In genomic region chr19:2807379-2808128, GRCh38 we compare ENCODE assay signal across 2 cellular contexts.
TF ChIP-seq lines count a peak whose summit lies in the region.

No MANE protein-coding gene starts in this region.

TF ChIP-seq in GM12891, 5 proteins besides CTCF, POLR2A, EP300 and RAD21:
- no peak for TF ChIP-seq TAF1 (IDR thresholded peaks at IDR 0.05; ENCODE audit: low read depth, low read length)
- TF ChIP-seq POU2F2 (IDR thresholded peaks at IDR 0.05; ENCODE audit: low read depth, low read length), result no peak
- no peak for TF ChIP-seq POLR2AphosphoS5 (IDR thresholded peaks at IDR 0.05; ENCODE audit: low read depth, low read length)
- no peak for TF ChIP-seq SPI1 (IDR thresholded peaks at IDR 0.05; ENCODE audit: low read depth, low read length)
- TF ChIP-seq PAX5 (IDR thresholded peaks at IDR 0.05; ENCODE audit: insufficient read depth, low read length, severe bottlenecking), result no peak

TF ChIP-seq in K562, 482 proteins besides CTCF, POLR2A, EP300 and RAD21:
- TF ChIP-seq ZBTB9 (CRISPR knock-in tag; IDR thresholded peaks at IDR 0.05), result no peak
- TF ChIP-seq POLR2G (IDR thresholded peaks at IDR 0.05; ENCODE audit: low read depth, low read length), result peak; percentile 16; the same call in 1 of the 2 replicates
- TF ChIP-seq ZSCAN29 (IDR thresholded peaks at IDR 0.05), result no peak
- TF ChIP-seq BCOR (IDR thresholded peaks at IDR 0.05), result no peak
- no peak for TF ChIP-seq ZNF277 (CRISPR knock-in tag; IDR thresholded peaks at IDR 0.05; ENCODE audit: borderline replicate concordance)
- no peak for TF ChIP-seq L3MBTL2 (IDR thresholded peaks at IDR 0.05)
- no peak for TF ChIP-seq HDAC8 (tag; IDR thresholded peaks at IDR 0.05)
- peak; percentile 31; the same call in 1 of the 2 replicates for TF ChIP-seq RBFOX2 (IDR thresholded peaks at IDR 0.05; ENCODE audit: low read depth, low read length)
- no peak for TF ChIP-seq BRCA1 (IDR thresholded peaks at IDR 0.05)
- TF ChIP-seq BRCA1 (CRISPR knock-in tag; IDR thresholded peaks at IDR 0.05), result no peak
- TF ChIP-seq HES1 (IDR thresholded peaks at IDR 0.05; ENCODE audit: low read depth), result no peak
- no peak for TF ChIP-seq ATF2 (CRISPR knock-in tag; IDR thresholded peaks at IDR 0.05)
- TF ChIP-seq SAP30 (IDR thresholded peaks at IDR 0.05; ENCODE audit: borderline replicate concordance, insufficient read depth, low read depth, low read length, poor library complexity, severe bottlenecking), result no peak
